Comparison of ENCODE assay signal across 34 cellular contexts in genomic region chr6:104908031-104908430, GRCh38. TPM values are rescaled to one million over a fixed set of nuclear protein-coding genes. Genes with fewer than 3 reads are reported as not detected.
A peak's percentile ranks its signal among the peaks of the same experiment; 100 is the strongest.
DNase-seq lines count a peak whose midpoint lies in the region; ATAC-seq, FAIRE-seq and TF ChIP-seq lines count a peak whose summit lies in the region.
"Had no signal": no experiment of that assay in that cellular context is flagged by ENCODE, and none has a peak within 500 bp of the region (broad histone marks: within the 10 kb centered on the region; RNA-seq: fewer than 3 reads in every experiment).

No MANE protein-coding gene starts in this region.

- no peaks in the 10 kb centered on the region for H3K9me3 ChIP-seq in astrocyte (ENCODE audit: insufficient read depth, low read depth, low read length)
- H3K9me3 ChIP-seq: BE2C, ovary had no signal

- TF ChIP-seq POLR2A in lower leg skin (IDR thresholded peaks at IDR 0.05) = no peak

- no peaks in the 10 kb centered on the region for H3K27me3 ChIP-seq in astrocyte (ENCODE audit: insufficient read depth, low read length)
- H3K27me3 ChIP-seq: BE2C, ovary, right atrium auricular region had no signal

- POLR2A ChIA-PET in activated CD4-positive, alpha-beta memory T cell treated with anti-CD3 and anti-CD28 coated beads for 36 hours (lab: Charles Lee) = no interaction called here

- intact Hi-C loops in activated CD4-positive, alpha-beta memory T cell treated with anti-CD3 and anti-CD28 coated beads for 36 hours (cut with micrococcal nuclease) = no loop called here
- intact Hi-C loops in lower leg skin (cut with DNase I; ENCODE audit: low total_unique reads) = no loop called here

- no peak for ATAC-seq in GM21381 (IDR thresholded peaks at IDR 0.05; ENCODE audit: unreplicated experiment)
- ATAC-seq: K562; stimulated activated memory B cell treated with anti-CD40 and anti-IgM and Interleukin-4, amounts not matched to agents 10 μg/mL and 1 μg/mL and 100 μg/mL, for 72 hours had no signal

- no peaks in the 10 kb centered on the region for H3K36me3 Mint-ChIP-seq in astrocyte (ENCODE audit: low read depth, unreplicated experiment)
- no peaks in the 10 kb centered on the region for H3K36me3 Mint-ChIP-seq in activated CD4-positive, alpha-beta memory T cell treated with anti-CD3 and anti-CD28 coated beads for 36 hours
- H3K36me3 Mint-ChIP-seq: activated naive CD8-positive, alpha-beta T cell treated with anti-CD3 and anti-CD28 coated beads, Interleukin-2, amount 10 ng/mL, durations not matched to agents 7 days and 5 days; CD8-positive, alpha-beta memory T cell; stimulated activated memory B cell treated with anti-CD40 and anti-IgM and Interleukin-4, amounts not matched to agents 10 μg/mL and 1 μg/mL and 100 μg/mL, for 72 hours had no signal

- TF ChIP-seq CTCF in astrocyte (IDR thresholded peaks at IDR 0.05; ENCODE audit: insufficient read depth, low read depth, low read length) (no peak), lower leg skin (IDR thresholded peaks at IDR 0.05) (no peak)

- H3K27ac ChIP-seq in astrocyte (ENCODE audit: low read depth, low read length) = no peak overlapping the region
- H3K27ac ChIP-seq: ovary, right atrium auricular region, VCaP had no signal

- H3K4me3 ChIP-seq in astrocyte (ENCODE audit: insufficient read depth, low read depth, low read length) (no peak overlapping the region), lower leg skin (ENCODE audit: low read depth, poor library complexity, severe bottlenecking) (no peak overlapping the region)
- H3K4me3 ChIP-seq: K562, lung, ovary, right atrium auricular region had no signal

- no peak overlapping the region for H3K4me3 Mint-ChIP-seq in astrocyte (ENCODE audit: unreplicated experiment)
- no peak overlapping the region for H3K4me3 Mint-ChIP-seq in activated CD4-positive, alpha-beta memory T cell treated with anti-CD3 and anti-CD28 coated beads for 36 hours
- H3K4me3 Mint-ChIP-seq: activated naive CD8-positive, alpha-beta T cell treated with anti-CD3 and anti-CD28 coated beads, Interleukin-2, amount 10 ng/mL, durations not matched to agents 7 days and 5 days; CD8-positive, alpha-beta memory T cell; nephron progenitor cell; stimulated activated memory B cell treated with anti-CD40 and anti-IgM and Interleukin-4, amounts not matched to agents 10 μg/mL and 1 μg/mL and 100 μg/mL, for 72 hours had no signal

- no peaks in the 10 kb centered on the region for H4K20me1 ChIP-seq in astrocyte (ENCODE audit: insufficient read depth, low read length)

- H3K27me3 Mint-ChIP-seq in astrocyte (ENCODE audit: low read depth, unreplicated experiment) = no peaks in the 10 kb centered on the region
- peaks cover 25% of the 10 kb centered on the region for H3K27me3 Mint-ChIP-seq in activated CD4-positive, alpha-beta memory T cell treated with anti-CD3 and anti-CD28 coated beads for 36 hours

- no peak overlapping the region for H2AFZ ChIP-seq in astrocyte (ENCODE audit: low read depth, low read length)

- no peak overlapping the region for H3K9ac ChIP-seq in astrocyte (ENCODE audit: low read length)

- DNase-seq in EL (peak; percentile 72), M059J (ENCODE audit: low read depth) (peak; percentile 38), astrocyte (ENCODE audit: low read depth) (no peak), kidney tubule cell (ENCODE audit: low spot score) (peak; percentile 16), lower leg skin (ENCODE audit: low spot score in 2 of 2) (no peak), GM19239 (ENCODE audit: insufficient read length, low spot score) (no peak)
- DNase-seq in activated CD4-positive, alpha-beta memory T cell treated with anti-CD3 and anti-CD28 coated beads for 36 hours = no peak
- DNase-seq: activated CD4-positive, alpha-beta T cell treated with anti-CD3 and anti-CD28 coated beads for 4 hours; activated gamma-delta T cell; activated naive CD8-positive, alpha-beta T cell treated with anti-CD3 and anti-CD28 coated beads, Interleukin-2, amount 10 ng/mL, durations not matched to agents 7 days and 5 days; activated T-cell treated with anti-CD3 and anti-CD28 coated beads, Interleukin-2, amount 50 U/mL, for 1 hour; BE2C; CD8-positive, alpha-beta memory T cell; cerebellar nuclear complex; DMS53; kidney; MM.1S; NCI-H1417 treated with DMSO at 0.1 percent for 48 hours; NCI-H2081; NCI-H2227 treated with DMSO at 0.1 percent for 48 hours; NCI-H748 treated with DMSO at 0.1 percent for 48 hours; nephron progenitor cell; ovary; stimulated activated CD4-positive, alpha-beta T cell treated with anti-CD3 and anti-CD28 coated beads, Interleukin-4, amount 100 ng/mL, for 4 hours; substantia nigra had no signal

- no peaks in the 10 kb centered on the region for H3K9me3 Mint-ChIP-seq in astrocyte (ENCODE audit: unreplicated experiment)
- peaks cover 1% of the 10 kb centered on the region for H3K9me3 Mint-ChIP-seq in activated CD4-positive, alpha-beta memory T cell treated with anti-CD3 and anti-CD28 coated beads for 36 hours
- H3K9me3 Mint-ChIP-seq: activated naive CD8-positive, alpha-beta T cell treated with anti-CD3 and anti-CD28 coated beads, Interleukin-2, amount 10 ng/mL, durations not matched to agents 7 days and 5 days; stimulated activated memory B cell treated with anti-CD40 and anti-IgM and Interleukin-4, amounts not matched to agents 10 μg/mL and 1 μg/mL and 100 μg/mL, for 72 hours had no signal

- H3K36me3 ChIP-seq in astrocyte (ENCODE audit: insufficient read depth, low read length) = no peaks in the 10 kb centered on the region
- H3K36me3 ChIP-seq: BE2C, ovary, right atrium auricular region had no signal

- peaks cover 11% of the 10 kb centered on the region for H3K4me1 Mint-ChIP-seq in astrocyte (ENCODE audit: low read depth, unreplicated experiment)
- H3K4me1 Mint-ChIP-seq in activated CD4-positive, alpha-beta memory T cell treated with anti-CD3 and anti-CD28 coated beads for 36 hours (ENCODE audit: low read depth) = no peaks in the 10 kb centered on the region
- H3K4me1 Mint-ChIP-seq: activated naive CD8-positive, alpha-beta T cell treated with anti-CD3 and anti-CD28 coated beads, Interleukin-2, amount 10 ng/mL, durations not matched to agents 7 days and 5 days; CD8-positive, alpha-beta memory T cell; nephron progenitor cell; stimulated activated memory B cell treated with anti-CD40 and anti-IgM and Interleukin-4, amounts not matched to agents 10 μg/mL and 1 μg/mL and 100 μg/mL, for 72 hours had no signal

- no peaks in the 10 kb centered on the region for H3K79me2 ChIP-seq in astrocyte (ENCODE audit: insufficient read depth, low read length)

- no peak for FAIRE-seq in astrocyte (lab: Jason Lieb, UNC)
- no peak for FAIRE-seq in GM19239 (lab: Jason Lieb, UNC)
- FAIRE-seq: K562, kidney had no signal

- WGBS in lower leg skin, 2 donors = 81 to 85% methylated on average over 2 of the region's 2 CpGs

- H3K27ac Mint-ChIP-seq in astrocyte (ENCODE audit: unreplicated experiment) = peak overlapping the region; percentile 60
- no peak overlapping the region for H3K27ac Mint-ChIP-seq in activated CD4-positive, alpha-beta memory T cell treated with anti-CD3 and anti-CD28 coated beads for 36 hours
- H3K27ac Mint-ChIP-seq: activated naive CD8-positive, alpha-beta T cell treated with anti-CD3 and anti-CD28 coated beads, Interleukin-2, amount 10 ng/mL, durations not matched to agents 7 days and 5 days; CD8-positive, alpha-beta memory T cell; nephron progenitor cell; stimulated activated memory B cell treated with anti-CD40 and anti-IgM and Interleukin-4, amounts not matched to agents 10 μg/mL and 1 μg/mL and 100 μg/mL, for 72 hours had no signal

- H3K4me1 ChIP-seq in astrocyte (ENCODE audit: insufficient read depth, low read length) = no peaks in the 10 kb centered on the region
- H3K4me1 ChIP-seq: BE2C, right atrium auricular region had no signal

- H3K4me2 ChIP-seq in astrocyte (ENCODE audit: low read length) = no peak overlapping the region

- CTCF ChIA-PET in activated CD4-positive, alpha-beta memory T cell treated with anti-CD3 and anti-CD28 coated beads for 36 hours (lab: Charles Lee) = no interaction called here

RNA-seq across cellular contexts. Expression of gene HACE1, which starts 48.3 kb away (rescaled TPM):
- 8.9 and 13.5 TPM in 2 replicates for total RNA-seq in M059J (2014; rRNA removed; shearing (Covaris generic))
- total RNA-seq in astrocyte = 13.7 and 13.8 TPM in 2 replicates
- 10 to 100 TPM; 15.0 to 17.6 TPM for total RNA-seq in activated CD4-positive, alpha-beta memory T cell treated with anti-CD3 and anti-CD28 coated beads for 36 hours
- 10 to 100 TPM; 10.8 to 17.7 (median 11.6) TPM for total RNA-seq in lower leg skin

RNA-seq across cellular contexts. Expression of gene LIN28B, which starts 48.9 kb away (rescaled TPM):
- total RNA-seq in M059J (2014; rRNA removed; shearing (Covaris generic)) = 0.07 and 0.27 TPM in 2 replicates
- total RNA-seq in astrocyte (24.1 and 29.0 TPM in 2 replicates), lower leg skin (not detected)
- not detected for total RNA-seq in activated CD4-positive, alpha-beta memory T cell treated with anti-CD3 and anti-CD28 coated beads for 36 hours
- total RNA-seq: activated CD8-positive, alpha-beta memory T cell treated with anti-CD3 and anti-CD28 coated beads for 36 hours; activated naive CD8-positive, alpha-beta T cell treated with anti-CD3 and anti-CD28 coated beads, Interleukin-2, amount 10 ng/mL, durations not matched to agents 7 days and 5 days; CD8-positive, alpha-beta memory T cell; kidney; right atrium auricular region; T-helper 2 cell treated with Interferon-gamma antibody and Interleukin-4, amounts not matched to agents 100 ng/mL and 5 ng/mL, for 36 hours; ureter had no signal

Comparison
In these comparisons a context has a peak if more than half of its experiments do, and no peak if none do; other contexts are left out.
1. DNase-seq: peak in EL (single experiment), M059J (single experiment) and kidney tubule cell (single experiment); none in astrocyte (single experiment), activated CD4-positive, alpha-beta memory T cell treated with anti-CD3 and anti-CD28 coated beads for 36 hours (single experiment), lower leg skin (0 of 2) and GM19239 (single experiment).
2. RNA of gene LIN28B, which starts 48.9 kb away (total RNA-seq): 24.1 to 29.0 TPM in astrocyte; 0.07 to 0.27 TPM in M059J, not detected in activated CD4-positive, alpha-beta memory T cell treated with anti-CD3 and anti-CD28 coated beads for 36 hours and not detected in lower leg skin; every median in the first group is over 10 times any median in the second.